In genomic region chr6:126087456-126087855, GRCh38 we compare ENCODE assay signal across 30 cellular contexts.
"Had no signal": no experiment of that assay in that cellular context is flagged by ENCODE, and none has a peak within 500 bp of the region (broad histone marks: within the 10 kb centered on the region; RNA-seq: fewer than 3 reads in every experiment).

No MANE protein-coding gene starts in this region.

- H3K36me3 ChIP-seq: heart left ventricle, left ventricle myocardium inferior, neural progenitor cell, neutrophil, right atrium auricular region, thyroid gland, transverse colon, upper lobe of left lung had no signal

- H3K4me3 ChIP-seq: heart left ventricle, left ventricle myocardium inferior, lung, mucosa of descending colon, neural progenitor cell, right atrium auricular region, right lobe of liver, smooth muscle cell, stomach, testis, thyroid gland, transverse colon, upper lobe of left lung had no signal

- H3K4me1 ChIP-seq: heart left ventricle, left ventricle myocardium inferior, parathyroid adenoma, right atrium auricular region, right lobe of liver, stomach, testis, thyroid gland, transverse colon, upper lobe of left lung had no signal

- H3K9me3 Mint-ChIP-seq: immature natural killer cell; natural killer cell treated with Interleukin-12 subunit alpha and Interleukin-12 subunit beta and Interleukin-15 and Interleukin-18, amount 100 ng/mL, for 72 hours had no signal

- ATAC-seq: heart left ventricle; left colon; mucosa of descending colon; naive thymus-derived CD4-positive, alpha-beta T cell; natural killer cell treated with Interleukin-12 subunit alpha and Interleukin-12 subunit beta and Interleukin-15 and Interleukin-18, amount 100 ng/mL, for 72 hours; right lobe of liver had no signal

- H3K4me3 Mint-ChIP-seq: immature natural killer cell; naive thymus-derived CD4-positive, alpha-beta T cell; natural killer cell treated with Interleukin-12 subunit alpha and Interleukin-12 subunit beta and Interleukin-15 and Interleukin-18, amount 100 ng/mL, for 72 hours; neural progenitor cell; stimulated activated memory B cell treated with anti-CD40 and anti-IgM and Interleukin-4, amounts not matched to agents 10 μg/mL and 1 μg/mL and 100 μg/mL, for 72 hours had no signal

- H3K27ac ChIP-seq: heart left ventricle, left ventricle myocardium inferior, neural progenitor cell, neutrophil, parathyroid adenoma, right atrium auricular region, right lobe of liver, stomach, testis, thyroid gland, transverse colon, upper lobe of left lung had no signal

- H3K27me3 ChIP-seq: heart left ventricle, neural progenitor cell, neutrophil, right atrium auricular region, right lobe of liver, stomach, testis, thyroid gland, transverse colon, upper lobe of left lung had no signal

- H3K27me3 Mint-ChIP-seq: naive thymus-derived CD4-positive, alpha-beta T cell; natural killer cell treated with Interleukin-12 subunit alpha and Interleukin-12 subunit beta and Interleukin-15 and Interleukin-18, amount 100 ng/mL, for 72 hours; stimulated activated memory B cell treated with anti-CD40 and anti-IgM and Interleukin-4, amounts not matched to agents 10 μg/mL and 1 μg/mL and 100 μg/mL, for 72 hours had no signal

- DNase-seq: heart left ventricle; hypothalamus; immature natural killer cell; kidney; left colon; left ventricle myocardium inferior; mesendoderm; midbrain; mucosa of descending colon; naive thymus-derived CD4-positive, alpha-beta T cell; occipital lobe; right lobe of liver; stimulated activated CD4-positive, alpha-beta T cell treated with anti-CD3 and anti-CD28 coated beads, Interleukin-1b, Interleukin-23, amount 100 ng/mL, for 48 hours; stimulated activated CD4-positive, alpha-beta T cell treated with anti-CD3 and anti-CD28 coated beads, Interleukin-2, amount 100 ng/mL, for 48 hours; stimulated activated CD4-positive, alpha-beta T cell treated with anti-CD3 and anti-CD28 coated beads, Interleukin-4, amount 100 ng/mL, for 4 hours; stimulated activated CD8-positive, alpha-beta memory T cell treated with anti-CD3 and anti-CD28 coated beads, Interleukin-4, amount 100 ng/mL, for 48 hours; stimulated activated naive CD4-positive, alpha-beta T cell treated with Interleukin-2 at 50 U/mL for 16 hours; stomach; testis; thyroid gland; transverse colon; upper lobe of left lung had no signal

- H3K4me1 Mint-ChIP-seq: immature natural killer cell had no signal

- H3K27ac Mint-ChIP-seq: immature natural killer cell; naive thymus-derived CD4-positive, alpha-beta T cell; natural killer cell treated with Interleukin-12 subunit alpha and Interleukin-12 subunit beta and Interleukin-15 and Interleukin-18, amount 100 ng/mL, for 72 hours; neural progenitor cell had no signal

- H3K9me3 ChIP-seq: left ventricle myocardium inferior, mucosa of descending colon, neutrophil, right atrium auricular region, right lobe of liver, stomach, testis, thyroid gland, transverse colon, upper lobe of left lung had no signal
